In the genomic region with DNA sequence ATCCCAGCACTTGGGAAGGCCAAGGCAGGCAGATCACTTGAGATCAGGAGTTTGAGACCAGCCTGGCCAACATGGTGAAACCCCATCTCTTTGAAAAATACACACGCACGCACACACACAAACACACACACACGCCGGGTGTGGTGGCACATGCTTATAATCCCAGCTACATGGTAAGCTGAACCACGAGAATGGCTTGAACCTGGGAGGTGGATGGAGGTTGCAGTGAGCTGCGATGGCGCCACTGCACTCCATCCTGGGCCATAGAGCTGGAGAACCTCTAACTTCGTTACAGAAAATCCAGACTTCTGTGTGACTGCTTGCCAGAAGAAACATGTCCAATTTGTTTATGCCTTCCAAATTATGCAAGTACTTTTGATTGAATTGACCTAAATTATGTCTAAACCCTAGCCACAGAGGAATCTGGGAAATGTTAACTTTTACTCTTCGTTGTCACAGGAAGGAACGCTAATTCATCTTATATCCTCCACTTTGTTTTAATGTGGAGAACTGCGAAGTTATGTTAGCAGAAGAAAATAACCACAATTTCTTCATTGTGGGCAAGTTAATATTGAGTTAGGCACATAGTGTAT, we compare ENCODE assay signal across 23 cellular contexts. TPM values are rescaled to one million over a fixed set of nuclear protein-coding genes. Genes with fewer than 3 reads are reported as not detected.
DNase-seq lines count a peak whose midpoint lies in the region; ATAC-seq, FAIRE-seq and TF ChIP-seq lines count a peak whose summit lies in the region.
"Had no signal": no experiment of that assay in that cellular context is flagged by ENCODE, and none has a peak within 500 bp of the region (broad histone marks: within the 10 kb centered on the region; RNA-seq: fewer than 3 reads in every experiment).

No MANE protein-coding gene starts in this region.

- BruUV-seq in HepG2 (replicated peaks; lab: Mats Ljungman, UMichigan), result no TSS peak
- BruUV-seq in GM12878 (replicated peaks; lab: Mats Ljungman, UMichigan), result no TSS peak

- in situ Hi-C loops in HepG2 (cut with HindIII; ENCODE audit: extremely low pct_ligation_motif_present, low pct_unique_long_range_greater_than_20kb) (no loop called here), GM12878 (cut with MboI) (no loop called here)

- peaks cover 15% of the 10 kb centered on the region for H3K4me1 Mint-ChIP-seq in activated CD4-positive, alpha-beta T cell treated with anti-CD3 and anti-CD28 coated beads, Interleukin-2, amount 10 ng/mL, durations not matched to agents 7 days and 5 days

- no peak for TF ChIP-seq POLR2A in HepG2 (IDR thresholded peaks at IDR 0.05; ENCODE audit: insufficient read depth in 1 of 2, low read depth in 2 of 2, low read length in 2 of 2)
- no peak for TF ChIP-seq POLR2A in right lobe of liver (IDR thresholded peaks at IDR 0.05)
- no peak for TF ChIP-seq POLR2A in GM12878 (IDR thresholded peaks at IDR 0.05; ENCODE audit: low read depth, low read length)

- H3K27ac ChIP-seq in HepG2 (ENCODE audit: extremely low read length, insufficient read depth, low read length) (no peak overlapping the region), right lobe of liver (no peak overlapping the region), GM12878 (ENCODE audit: control insufficient read depth, insufficient read depth) (no peak overlapping the region)
- H3K27ac ChIP-seq: C4-2B, Peyer's patch, SJCRH30 had no signal

- CTCF ChIA-PET in activated CD4-positive, alpha-beta T cell treated with anti-CD3 and anti-CD28 coated beads, Interleukin-2, amount 10 ng/mL, durations not matched to agents 7 days and 5 days (lab: Charles Lee), result interaction anchor here (1.0 to 1.9 kb wide), 3 partner anchors 9 to 18 kb away, joined by 3 to 5 read pairs (median 5); no protein-coding TSS in a partner anchor
- CTCF ChIA-PET in HepG2 (lab: Yijun Ruan, JAX; ENCODE audit: low intra/inter-chr PET ratio, low total read pairs) (no interaction called here), GM12878 (lab: Yijun Ruan, JAX) (interaction anchor here (1.3 to 3.2 kb wide), 2 partner anchors 13 to 15 kb away, joined by 3 to 13 read pairs; no protein-coding TSS in a partner anchor)

- H3K4me3 Mint-ChIP-seq in activated CD4-positive, alpha-beta T cell treated with anti-CD3 and anti-CD28 coated beads, Interleukin-2, amount 10 ng/mL, durations not matched to agents 7 days and 5 days, result no peak overlapping the region
- H3K4me3 Mint-ChIP-seq: CD8-positive, alpha-beta memory T cell had no signal

- DNase-seq in activated CD4-positive, alpha-beta T cell treated with anti-CD3 and anti-CD28 coated beads, Interleukin-2, amount 10 ng/mL, durations not matched to agents 7 days and 5 days, result no peak
- no peak for DNase-seq in activated CD4-positive, alpha-beta T cell treated with anti-CD3 and anti-CD28 coated beads, Interleukin-2, amount 50 U/mL, for 4 hours
- no peak for DNase-seq in HepG2 (ENCODE audit: low spot score)
- no peak for DNase-seq in right lobe of liver
- no peak for DNase-seq in GM12878 (ENCODE audit: low read depth, low spot score)
- no peak for DNase-seq in SK-N-DZ (ENCODE audit: low spot score)
- no peak for DNase-seq in D721Med (ENCODE audit: insufficient read length, low spot score)
- DNase-seq: Calu3; CD8-positive, alpha-beta memory T cell; GDM1; H7; KG1; NCI-H1092; NCI-H1436; NCI-H1930; NCI-H345; NCI-H524; NCI-H774; NK-92 treated with Interleukin-12 subunit alpha and Interleukin-12 subunit beta, amount 100 ng/mL, for 24 hours; Peyer's patch; SJCRH30 had no signal

- H3K9me3 Mint-ChIP-seq in activated CD4-positive, alpha-beta T cell treated with anti-CD3 and anti-CD28 coated beads, Interleukin-2, amount 10 ng/mL, durations not matched to agents 7 days and 5 days, result no peaks in the 10 kb centered on the region
- H3K9me3 Mint-ChIP-seq: CD8-positive, alpha-beta memory T cell had no signal

- no peak overlapping the region for H2AFZ ChIP-seq in HepG2 (ENCODE audit: low read length)
- no peak overlapping the region for H2AFZ ChIP-seq in GM12878 (ENCODE audit: control insufficient read depth, low read depth, low read length)

- H3K4me1 ChIP-seq in HepG2 (ENCODE audit: insufficient read depth, low read length) (no peaks in the 10 kb centered on the region), right lobe of liver (no peaks in the 10 kb centered on the region), GM12878 (ENCODE audit: control insufficient read depth, insufficient read depth, low read length) (no peaks in the 10 kb centered on the region)
- H3K4me1 ChIP-seq: Peyer's patch, SJCRH30 had no signal

- ATAC-seq in HepG2, result peak; percentile 41; the same call in 2 of the 3 replicates
- no peak for ATAC-seq in right lobe of liver
- ATAC-seq in GM12878, result peak; percentile 13; the same call in 2 of the 3 replicates
- no peak for ATAC-seq in GM21723 (IDR thresholded peaks at IDR 0.05; ENCODE audit: unreplicated experiment)

- H4K20me1 ChIP-seq in HepG2 (ENCODE audit: insufficient read depth, low read length) (no peaks in the 10 kb centered on the region; the same call in 1 of the 2 replicates), GM12878 (ENCODE audit: control insufficient read depth, insufficient read depth) (no peaks in the 10 kb centered on the region)

- RAD21 ChIA-PET in GM12878 (lab: Charles Lee; ENCODE audit: unreplicated experiment), result no interaction called here

- TF ChIP-seq RAD21 in HepG2 (CRISPR knock-in tag; IDR thresholded peaks at IDR 0.05), result no peak
- no peak for TF ChIP-seq RAD21 in GM12878 (IDR thresholded peaks at IDR 0.05; ENCODE audit: insufficient read depth, low read depth, low read length)

- H3K9ac ChIP-seq in HepG2 (ENCODE audit: insufficient read depth, low read depth, low read length), result no peak overlapping the region
- no peak overlapping the region for H3K9ac ChIP-seq in GM12878 (ENCODE audit: control insufficient read depth, insufficient read depth, low read length)

- no peak for TF ChIP-seq EP300 in HepG2 (IDR thresholded peaks at IDR 0.05; ENCODE audit: low read depth in 2 of 2, low read length in 2 of 2)
- TF ChIP-seq EP300 in HepG2 (CRISPR knock-in tag; IDR thresholded peaks at IDR 0.05; ENCODE audit: borderline replicate concordance), result no peak
- no peak for TF ChIP-seq EP300 in GM12878 (IDR thresholded peaks at IDR 0.05; ENCODE audit: borderline replicate concordance in 1 of 2, control insufficient read depth in 1 of 2, low read depth in 2 of 2, low read length in 2 of 2)

- H3K36me3 ChIP-seq in HepG2 (replicated peaks in 1 of 2; ENCODE audit: control insufficient read depth in 1 of 2, insufficient read depth in 2 of 2, low read length in 2 of 2), result peaks cover 12 to 75% of the 10 kb centered on the region in 2 experiments
- H3K36me3 ChIP-seq in right lobe of liver, result peaks cover 0 to 43% (median 14%) of the 10 kb centered on the region in 4 donors
- peaks cover 8 to 59% of the 10 kb centered on the region in 2 experiments for H3K36me3 ChIP-seq in GM12878 (ENCODE audit: control insufficient read depth in 2 of 2, insufficient read depth in 2 of 2, low read length in 1 of 2)

- POLR2A ChIA-PET in activated CD4-positive, alpha-beta T cell treated with anti-CD3 and anti-CD28 coated beads, Interleukin-2, amount 10 ng/mL, durations not matched to agents 7 days and 5 days (lab: Charles Lee), result no interaction called here
- POLR2A ChIA-PET in HepG2 (lab: Yijun Ruan, JAX), result no interaction called here
- POLR2A ChIA-PET in GM12878 (lab: Charles Lee), result no interaction called here

- H3K36me3 Mint-ChIP-seq in activated CD4-positive, alpha-beta T cell treated with anti-CD3 and anti-CD28 coated beads, Interleukin-2, amount 10 ng/mL, durations not matched to agents 7 days and 5 days (ENCODE audit: low read depth), result peaks cover 67% of the 10 kb centered on the region

- FAIRE-seq in HepG2 (lab: Jason Lieb, UNC) (no peak), GM12878 (lab: Jason Lieb, UNC) (no peak), D721Med (lab: Jason Lieb, UNC) (no peak)

- 97% methylated on average over 11 of the region's 11 CpGs for WGBS in HepG2 (ENCODE audit: low lambda C conversion rate)
- WGBS in right lobe of liver (ENCODE audit: insufficient coverage, low coverage, low lambda C conversion rate, missing lambda C conversion rate), result 89% methylated on average over 9 of the region's 11 CpGs
- 97% methylated on average over 11 of the region's 11 CpGs for WGBS in GM12878 (ENCODE audit: insufficient coverage, insufficient replicate concordance, low lambda C conversion rate, missing lambda C conversion rate)

- H3K4me3 ChIP-seq in HepG2 (replicated peaks in 1 of 3; ENCODE audit: insufficient read depth in 1 of 3, low read depth in 2 of 3, low read length in 3 of 3), result no peak overlapping the region
- H3K4me3 ChIP-seq in right lobe of liver, result no peak overlapping the region
- H3K4me3 ChIP-seq in GM12878, result no peak overlapping the region
- H3K4me3 ChIP-seq: Peyer's patch, SJCRH30 had no signal

- H3K4me2 ChIP-seq in HepG2 (ENCODE audit: low read depth, low read length) (no peak overlapping the region), GM12878 (ENCODE audit: control insufficient read depth, insufficient read depth) (no peak overlapping the region)

- H3K9me3 ChIP-seq in HepG2 (ENCODE audit: low read length) (no peaks in the 10 kb centered on the region), right lobe of liver (no peaks in the 10 kb centered on the region), GM12878 (replicated peaks; ENCODE audit: control insufficient read depth, insufficient read depth, low read length) (no peaks in the 10 kb centered on the region)
- H3K9me3 ChIP-seq: Peyer's patch, SJCRH30 had no signal

- SMC1A ChIA-PET in GM12878 (lab: Charles Lee; ENCODE audit: uncharacterized antibody, unreplicated experiment), result interaction anchor here (1.4 kb wide), 1 partner anchor 11 kb away, joined by 4 read pairs; no protein-coding TSS in a partner anchor

- H3K27me3 ChIP-seq in HepG2 (ENCODE audit: control insufficient read depth in 1 of 2, insufficient read depth in 2 of 2, low read length in 2 of 2), result no peaks in the 10 kb centered on the region
- no peaks in the 10 kb centered on the region for H3K27me3 ChIP-seq in right lobe of liver
- H3K27me3 ChIP-seq in GM12878 (replicated peaks in 1 of 2; ENCODE audit: control insufficient read depth in 2 of 2, insufficient read depth in 2 of 2, low read length in 1 of 2), result no peaks in the 10 kb centered on the region
- H3K27me3 ChIP-seq: Peyer's patch, SJCRH30 had no signal

- peak overlapping the region; percentile 50 for H3K27ac Mint-ChIP-seq in activated CD4-positive, alpha-beta T cell treated with anti-CD3 and anti-CD28 coated beads, Interleukin-2, amount 10 ng/mL, durations not matched to agents 7 days and 5 days

- H3K79me2 ChIP-seq in HepG2 (ENCODE audit: insufficient read depth, low read length) (no peaks in the 10 kb centered on the region), GM12878 (ENCODE audit: control insufficient read depth, insufficient read depth, low read length) (no peaks in the 10 kb centered on the region; the same call in none of the 2 replicates)

- intact Hi-C loops in HepG2 (cut with micrococcal nuclease; ENCODE audit: unreplicated experiment) (no loop called here), right lobe of liver (cut with DNase I) (no loop called here), GM12878 (cut with micrococcal nuclease; ENCODE audit: unreplicated experiment) (no loop called here)

- TF ChIP-seq CTCF in HepG2 (CRISPR knock-in tag; IDR thresholded peaks at IDR 0.05) (no peak), right lobe of liver (IDR thresholded peaks at IDR 0.05) (no peak), GM12878 (IDR thresholded peaks at IDR 0.05 in 2 of 3, conservative IDR thresholded peaks at IDR 0.05 in 1 of 3; ENCODE audit: control insufficient read depth in 2 of 3, extremely low read depth in 1 of 3, insufficient read depth in 1 of 3, low read depth in 3 of 3, low read length in 3 of 3) (no peak), D721Med (IDR thresholded peaks at IDR 0.05; ENCODE audit: insufficient read depth, missing control alignments) (no peak)

- H3K27me3 Mint-ChIP-seq in activated CD4-positive, alpha-beta T cell treated with anti-CD3 and anti-CD28 coated beads, Interleukin-2, amount 10 ng/mL, durations not matched to agents 7 days and 5 days, result no peaks in the 10 kb centered on the region
- H3K27me3 Mint-ChIP-seq: CD8-positive, alpha-beta memory T cell had no signal

RNA-seq across cellular contexts. Expression of a gene that starts 21.7 kb away (rescaled TPM):
- total RNA-seq in activated CD4-positive, alpha-beta T cell treated with anti-CD3 and anti-CD28 coated beads, Interleukin-2, amount 10 ng/mL, durations not matched to agents 7 days and 5 days, result 10 to 100 TPM; 58.2 to 79.8 TPM
- total RNA-seq in HepG2 (2016; rRNA removed; fragmentation: Illumina TruSeq; extraction: Trizol) (3.2 and 4.1 TPM in 2 replicates), right lobe of liver (under 1 TPM; 0.07 to 0.56 (median 0.31) TPM), GM12878 (2014; rRNA removed) (33.5 and 41.5 TPM in 2 replicates), GM12878 (2014; rRNA removed; fragmentation: Illumina TruSeq; extraction: Trizol) (38.6 and 40.2 TPM in 2 replicates), GM12878 (2021) (27.2 and 29.6 TPM in 2 replicates)
- total RNA-seq in HepG2 (2016; cell fraction: cytosol; rRNA removed; fragmentation: Illumina TruSeq; extraction: Trizol; ENCODE audit: low read depth), result 0.62 and 0.91 TPM in 2 replicates
- 2.5 and 4.0 TPM in 2 replicates for total RNA-seq in HepG2 (2016; cell fraction: insoluble cytoplasmic fraction; rRNA removed; fragmentation: Illumina TruSeq; extraction: Trizol)
- 2.5 and 2.9 TPM in 2 replicates for total RNA-seq in HepG2 (2016; cell fraction: membrane; rRNA removed; fragmentation: Illumina TruSeq; extraction: Trizol)
- 2.6 TPM in 2 replicates for total RNA-seq in HepG2 (2016; cell fraction: nucleus; rRNA removed; fragmentation: Illumina TruSeq; extraction: Trizol)
- polyA plus RNA-seq in HepG2 (2011; rRNA removed) (0.91 and 1.3 TPM in 2 replicates), GM12878 (2011; rRNA removed) (33.1 and 43.6 TPM in 2 replicates), GM12878 (2014; fragmentation: Illumina TruSeq; extraction: Trizol) (29.5 and 36.4 TPM in 2 replicates), GM12878 (2014; fragmentation: Nextera tagmentation; extraction: Ambion mirVana) (100 to 1,000 TPM in 1 of 2 experiments, 10 to 100 TPM in 1; 28.9 to 105 TPM), GM12878 (2014; rRNA removed) (13.0 and 14.4 TPM in 2 replicates), GM12878 (2016; fragmentation: Nextera tagmentation; extraction: Ambion mirVana) (10 to 100 TPM; 57.0 to 57.8 TPM)
- polyA plus RNA-seq in HepG2 (2011; cell fraction: cytosol; rRNA removed), result 0.40 and 0.79 TPM in 2 replicates
- 0.48 and 0.62 TPM in 2 replicates for polyA plus RNA-seq in HepG2 (2011; cell fraction: nucleus; rRNA removed)
- 0.97 and 1.5 TPM in 2 replicates for polyA plus RNA-seq in HepG2 (2012)
- 0.18 and 0.19 TPM in 2 replicates for polyA plus RNA-seq in HepG2 (2016; cell fraction: cytosol; fragmentation: Illumina TruSeq; extraction: Trizol; ENCODE audit: low read depth)
- 1.6 TPM in 2 replicates for polyA plus RNA-seq in HepG2 (2016; cell fraction: insoluble cytoplasmic fraction; fragmentation: Illumina TruSeq; extraction: Trizol; ENCODE audit: low read depth)
- polyA plus RNA-seq in HepG2 (2016; cell fraction: membrane; fragmentation: Illumina TruSeq; extraction: Trizol; ENCODE audit: low read depth), result 0.60 and 0.63 TPM in 2 replicates
- polyA plus RNA-seq in HepG2 (2016; cell fraction: nucleus; fragmentation: Illumina TruSeq; extraction: Trizol; ENCODE audit: insufficient read depth, low read depth), result 2.7 and 2.9 TPM in 2 replicates
- polyA minus RNA-seq in HepG2 (2011; rRNA and poly(A)+ RNA removed; ENCODE audit: low replicate concordance), result 0.92 and 2.9 TPM in 2 replicates
- polyA minus RNA-seq in HepG2 (2011; cell fraction: cytosol; rRNA and poly(A)+ RNA removed), result 1.6 TPM in 2 replicates
- 2.1 and 3.1 TPM in 2 replicates for polyA minus RNA-seq in HepG2 (2011; cell fraction: nucleus; rRNA and poly(A)+ RNA removed)
- 46.0 and 53.4 TPM in 2 replicates for total RNA-seq in GM12878 (2013; cell fraction: nucleolus; rRNA removed)
- 10.4 TPM for polyA plus RNA-seq in GM12878 (2011; ENCODE audit: low read depth)
- polyA plus RNA-seq in GM12878 (2011; cell fraction: cytosol; rRNA removed), result 12.3 and 16.9 TPM in 2 replicates
- 10.6 and 11.0 TPM in 2 replicates for polyA plus RNA-seq in GM12878 (2011; cell fraction: nucleus; rRNA removed)
- 11.5 and 12.6 TPM in 2 replicates for polyA plus RNA-seq in GM12878 (2012)
- polyA minus RNA-seq in GM12878 (2011; rRNA and poly(A)+ RNA removed), result 24.6 and 29.3 TPM in 2 replicates
- 14.7 and 21.5 TPM in 2 replicates for polyA minus RNA-seq in GM12878 (2011; cell fraction: cytosol; rRNA and poly(A)+ RNA removed)
- 13.4 and 22.3 TPM in 2 replicates for polyA minus RNA-seq in GM12878 (2011; cell fraction: nucleus; rRNA and poly(A)+ RNA removed)
- polyA plus RNA-seq in SK-N-DZ (2014; cell fraction: cytosol; rRNA removed), result 11.7 and 12.6 TPM in 2 replicates
- 5.3 and 6.9 TPM in 2 replicates for polyA plus RNA-seq in SK-N-DZ (2014; cell fraction: nucleus; rRNA removed)

RNA-seq across cellular contexts. Expression of a gene that starts 28.5 kb away (rescaled TPM):
- total RNA-seq in activated CD4-positive, alpha-beta T cell treated with anti-CD3 and anti-CD28 coated beads, Interleukin-2, amount 10 ng/mL, durations not matched to agents 7 days and 5 days, result 100 to 1,000 TPM; 282 to 309 TPM
- total RNA-seq in HepG2 (2016; rRNA removed; fragmentation: Illumina TruSeq; extraction: Trizol) (74.3 and 95.5 TPM in 2 replicates), right lobe of liver (10 to 100 TPM; 11.3 to 26.7 (median 18.1) TPM), GM12878 (2014; rRNA removed) (130 and 133 TPM in 2 replicates), GM12878 (2014; rRNA removed; fragmentation: Illumina TruSeq; extraction: Trizol) (224 and 231 TPM in 2 replicates), GM12878 (2021) (124 and 142 TPM in 2 replicates)
- total RNA-seq in HepG2 (2016; cell fraction: cytosol; rRNA removed; fragmentation: Illumina TruSeq; extraction: Trizol; ENCODE audit: low read depth), result 17.3 and 21.1 TPM in 2 replicates
- total RNA-seq in HepG2 (2016; cell fraction: insoluble cytoplasmic fraction; rRNA removed; fragmentation: Illumina TruSeq; extraction: Trizol), result 73.4 and 93.4 TPM in 2 replicates
- 21.8 and 22.6 TPM in 2 replicates for total RNA-seq in HepG2 (2016; cell fraction: membrane; rRNA removed; fragmentation: Illumina TruSeq; extraction: Trizol)
- 146 and 159 TPM in 2 replicates for total RNA-seq in HepG2 (2016; cell fraction: nucleus; rRNA removed; fragmentation: Illumina TruSeq; extraction: Trizol)
- polyA plus RNA-seq in HepG2 (2011; rRNA removed) (11.3 and 19.2 TPM in 2 replicates), GM12878 (2011; rRNA removed) (93.3 and 214 TPM in 2 replicates), GM12878 (2014; fragmentation: Illumina TruSeq; extraction: Trizol) (250 and 324 TPM in 2 replicates), GM12878 (2014; fragmentation: Nextera tagmentation; extraction: Ambion mirVana) (100 to 1,000 TPM in 1 of 2 experiments, 10 to 100 TPM in 1; 75.6 to 127 TPM), GM12878 (2014; rRNA removed) (121 and 128 TPM in 2 replicates), GM12878 (2016; fragmentation: Nextera tagmentation; extraction: Ambion mirVana) (100 to 1,000 TPM; 278 to 288 TPM)
- 7.0 and 7.5 TPM in 2 replicates for polyA plus RNA-seq in HepG2 (2011; cell fraction: cytosol; rRNA removed)
- polyA plus RNA-seq in HepG2 (2011; cell fraction: nucleus; rRNA removed), result 40.4 and 51.2 TPM in 2 replicates
- 24.6 and 42.3 TPM in 2 replicates for polyA plus RNA-seq in HepG2 (2012)
- 2.4 and 3.2 TPM in 2 replicates for polyA plus RNA-seq in HepG2 (2016; cell fraction: cytosol; fragmentation: Illumina TruSeq; extraction: Trizol; ENCODE audit: low read depth)
- polyA plus RNA-seq in HepG2 (2016; cell fraction: insoluble cytoplasmic fraction; fragmentation: Illumina TruSeq; extraction: Trizol; ENCODE audit: low read depth), result 86.5 and 87.7 TPM in 2 replicates
- polyA plus RNA-seq in HepG2 (2016; cell fraction: membrane; fragmentation: Illumina TruSeq; extraction: Trizol; ENCODE audit: low read depth), result 7.4 and 11.1 TPM in 2 replicates
- polyA plus RNA-seq in HepG2 (2016; cell fraction: nucleus; fragmentation: Illumina TruSeq; extraction: Trizol; ENCODE audit: insufficient read depth, low read depth), result 234 and 235 TPM in 2 replicates
- polyA minus RNA-seq in HepG2 (2011; rRNA and poly(A)+ RNA removed; ENCODE audit: low replicate concordance), result 13.1 and 61.1 TPM in 2 replicates
- polyA minus RNA-seq in HepG2 (2011; cell fraction: cytosol; rRNA and poly(A)+ RNA removed), result 8.1 and 11.8 TPM in 2 replicates
- polyA minus RNA-seq in HepG2 (2011; cell fraction: nucleus; rRNA and poly(A)+ RNA removed), result 124 and 194 TPM in 2 replicates
- total RNA-seq in GM12878 (2013; cell fraction: nucleolus; rRNA removed), result 263 and 313 TPM in 2 replicates
- polyA plus RNA-seq in GM12878 (2011; ENCODE audit: low read depth), result 32.9 TPM
- polyA plus RNA-seq in GM12878 (2011; cell fraction: cytosol; rRNA removed), result 37.2 and 42.5 TPM in 2 replicates
- 181 and 214 TPM in 2 replicates for polyA plus RNA-seq in GM12878 (2011; cell fraction: nucleus; rRNA removed)
- 59.4 and 74.4 TPM in 2 replicates for polyA plus RNA-seq in GM12878 (2012)
- polyA minus RNA-seq in GM12878 (2011; rRNA and poly(A)+ RNA removed), result 37.5 and 42.8 TPM in 2 replicates
- polyA minus RNA-seq in GM12878 (2011; cell fraction: cytosol; rRNA and poly(A)+ RNA removed), result 23.5 and 30.7 TPM in 2 replicates
- 128 and 223 TPM in 2 replicates for polyA minus RNA-seq in GM12878 (2011; cell fraction: nucleus; rRNA and poly(A)+ RNA removed)
- 141 and 166 TPM in 2 replicates for polyA plus RNA-seq in SK-N-DZ (2014; cell fraction: cytosol; rRNA removed)
- polyA plus RNA-seq in SK-N-DZ (2014; cell fraction: nucleus; rRNA removed), result 588 and 755 TPM in 2 replicates

RNA-seq across cellular contexts. Expression of a gene that starts 28.9 kb away (rescaled TPM):
- 10 to 100 TPM; 30.9 to 35.0 TPM for total RNA-seq in activated CD4-positive, alpha-beta T cell treated with anti-CD3 and anti-CD28 coated beads, Interleukin-2, amount 10 ng/mL, durations not matched to agents 7 days and 5 days
- total RNA-seq in HepG2 (2016; rRNA removed; fragmentation: Illumina TruSeq; extraction: Trizol) (15.7 and 21.4 TPM in 2 replicates), right lobe of liver (10 to 100 TPM in 2 of 6 experiments, 1 to 10 TPM in 4; 6.7 to 13.7 (median 8.5) TPM), GM12878 (2014; rRNA removed) (14.1 and 16.2 TPM in 2 replicates), GM12878 (2014; rRNA removed; fragmentation: Illumina TruSeq; extraction: Trizol) (20.2 and 21.5 TPM in 2 replicates), GM12878 (2021) (11.1 and 13.7 TPM in 2 replicates)
- total RNA-seq in HepG2 (2016; cell fraction: cytosol; rRNA removed; fragmentation: Illumina TruSeq; extraction: Trizol; ENCODE audit: low read depth), result 13.2 and 13.4 TPM in 2 replicates
- total RNA-seq in HepG2 (2016; cell fraction: insoluble cytoplasmic fraction; rRNA removed; fragmentation: Illumina TruSeq; extraction: Trizol), result 18.4 and 19.8 TPM in 2 replicates
- total RNA-seq in HepG2 (2016; cell fraction: membrane; rRNA removed; fragmentation: Illumina TruSeq; extraction: Trizol), result 11.8 and 13.7 TPM in 2 replicates
- total RNA-seq in HepG2 (2016; cell fraction: nucleus; rRNA removed; fragmentation: Illumina TruSeq; extraction: Trizol), result 23.1 and 27.3 TPM in 2 replicates
- polyA plus RNA-seq in HepG2 (2011; rRNA removed) (8.6 and 11.4 TPM in 2 replicates), GM12878 (2011; rRNA removed) (16.2 and 29.3 TPM in 2 replicates), GM12878 (2014; fragmentation: Illumina TruSeq; extraction: Trizol) (18.4 and 27.6 TPM in 2 replicates), GM12878 (2014; fragmentation: Nextera tagmentation; extraction: Ambion mirVana) (1 to 10 TPM; 6.5 to 6.7 TPM), GM12878 (2014; rRNA removed) (14.4 and 15.4 TPM in 2 replicates), GM12878 (2016; fragmentation: Nextera tagmentation; extraction: Ambion mirVana) (10 to 100 TPM; 11.6 to 14.1 TPM)
- 2.1 and 3.8 TPM in 2 replicates for polyA plus RNA-seq in HepG2 (2011; cell fraction: cytosol; rRNA removed)
- 14.1 and 16.0 TPM in 2 replicates for polyA plus RNA-seq in HepG2 (2011; cell fraction: nucleus; rRNA removed)
- polyA plus RNA-seq in HepG2 (2012), result 9.9 and 12.0 TPM in 2 replicates
- polyA plus RNA-seq in HepG2 (2016; cell fraction: cytosol; fragmentation: Illumina TruSeq; extraction: Trizol; ENCODE audit: low read depth), result 0.86 and 0.87 TPM in 2 replicates
- polyA plus RNA-seq in HepG2 (2016; cell fraction: insoluble cytoplasmic fraction; fragmentation: Illumina TruSeq; extraction: Trizol; ENCODE audit: low read depth), result 11.9 and 14.1 TPM in 2 replicates
- 3.3 and 3.9 TPM in 2 replicates for polyA plus RNA-seq in HepG2 (2016; cell fraction: membrane; fragmentation: Illumina TruSeq; extraction: Trizol; ENCODE audit: low read depth)
- polyA plus RNA-seq in HepG2 (2016; cell fraction: nucleus; fragmentation: Illumina TruSeq; extraction: Trizol; ENCODE audit: insufficient read depth, low read depth), result 45.6 and 47.5 TPM in 2 replicates
- 3.5 and 7.7 TPM in 2 replicates for polyA minus RNA-seq in HepG2 (2011; rRNA and poly(A)+ RNA removed; ENCODE audit: low replicate concordance)
- 11.2 and 11.4 TPM in 2 replicates for polyA minus RNA-seq in HepG2 (2011; cell fraction: cytosol; rRNA and poly(A)+ RNA removed)
- 32.2 and 33.3 TPM in 2 replicates for polyA minus RNA-seq in HepG2 (2011; cell fraction: nucleus; rRNA and poly(A)+ RNA removed)
- total RNA-seq in GM12878 (2013; cell fraction: nucleolus; rRNA removed), result 57.3 and 60.6 TPM in 2 replicates
- polyA plus RNA-seq in GM12878 (2011; ENCODE audit: low read depth), result 7.5 TPM
- 4.0 and 5.1 TPM in 2 replicates for polyA plus RNA-seq in GM12878 (2011; cell fraction: cytosol; rRNA removed)
- 17.6 and 21.9 TPM in 2 replicates for polyA plus RNA-seq in GM12878 (2011; cell fraction: nucleus; rRNA removed)
- 9.9 and 11.7 TPM in 2 replicates for polyA plus RNA-seq in GM12878 (2012)
- polyA minus RNA-seq in GM12878 (2011; rRNA and poly(A)+ RNA removed), result 5.8 and 9.2 TPM in 2 replicates
- polyA minus RNA-seq in GM12878 (2011; cell fraction: cytosol; rRNA and poly(A)+ RNA removed), result 4.3 and 6.5 TPM in 2 replicates
- 18.4 and 19.2 TPM in 2 replicates for polyA minus RNA-seq in GM12878 (2011; cell fraction: nucleus; rRNA and poly(A)+ RNA removed)
- polyA plus RNA-seq in SK-N-DZ (2014; cell fraction: cytosol; rRNA removed), result 81.4 and 88.5 TPM in 2 replicates
- polyA plus RNA-seq in SK-N-DZ (2014; cell fraction: nucleus; rRNA removed), result 127 and 130 TPM in 2 replicates

Comparison
In these comparisons a context has a peak if more than half of its experiments do, and no peak if none do; other contexts are left out.
1. ATAC-seq: peak in HepG2 (single experiment) and GM12878 (single experiment); none in right lobe of liver (0 of 4) and GM21723 (single experiment).